Comparison of ENCODE assay signal across 1 cellular context in the genomic region with DNA sequence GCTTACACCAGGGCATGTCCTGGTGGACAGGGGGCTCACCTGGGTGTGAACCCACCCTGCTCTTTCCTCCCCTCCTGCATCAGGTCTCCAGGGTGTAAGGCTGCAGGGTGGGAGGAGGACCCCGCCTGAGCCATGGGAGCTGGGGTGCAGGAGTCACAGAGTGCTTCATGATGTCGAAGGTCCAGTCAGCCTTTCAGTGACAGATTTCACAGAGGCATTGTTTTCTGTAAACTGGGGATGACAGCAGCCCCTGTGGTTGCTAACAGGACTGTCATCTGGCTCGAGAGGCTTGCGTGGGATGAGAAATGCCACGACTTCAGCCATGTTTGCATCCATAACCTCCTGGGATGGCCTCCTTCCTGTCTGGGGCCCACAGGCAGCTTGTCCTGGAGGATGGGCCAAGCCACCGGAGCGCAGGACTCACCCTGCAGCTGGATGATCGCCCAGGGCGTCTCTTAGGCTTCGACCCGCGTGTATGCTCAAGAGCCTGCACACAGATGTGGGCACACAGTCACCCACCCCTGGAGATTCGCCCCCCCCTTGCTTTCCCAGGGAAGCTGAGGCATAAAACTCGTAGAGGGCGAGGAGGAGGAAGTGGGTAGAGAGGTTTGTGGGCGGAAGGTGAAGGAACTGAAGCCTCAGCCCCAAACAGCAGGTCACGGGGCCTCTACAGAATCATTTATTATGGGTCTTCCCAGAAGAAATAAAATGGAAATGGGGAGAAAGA.
TF ChIP-seq lines count a peak whose summit lies in the region.

No MANE protein-coding gene starts in this region.

TF ChIP-seq in GM23338, 12 proteins besides CTCF, POLR2A, EP300 and RAD21 (continued from another document):
- TF ChIP-seq EZH2phosphoT487 (IDR thresholded peaks at IDR 0.05; ENCODE audit: unreplicated experiment) (no peak), JUNB (IDR thresholded peaks at IDR 0.05; ENCODE audit: unreplicated experiment) (no peak), CREB1 (CRISPR knock-in tag; IDR thresholded peaks at IDR 0.05; ENCODE audit: low read depth) (no peak), EZH2 (IDR thresholded peaks at IDR 0.05; ENCODE audit: low read depth, unreplicated experiment) (no peak), ETS1 (IDR thresholded peaks at IDR 0.05) (no peak), POLR2AphosphoS5 (IDR thresholded peaks at IDR 0.05; ENCODE audit: low read depth) (no peak)
- TF ChIP-seq, protein P1, sequence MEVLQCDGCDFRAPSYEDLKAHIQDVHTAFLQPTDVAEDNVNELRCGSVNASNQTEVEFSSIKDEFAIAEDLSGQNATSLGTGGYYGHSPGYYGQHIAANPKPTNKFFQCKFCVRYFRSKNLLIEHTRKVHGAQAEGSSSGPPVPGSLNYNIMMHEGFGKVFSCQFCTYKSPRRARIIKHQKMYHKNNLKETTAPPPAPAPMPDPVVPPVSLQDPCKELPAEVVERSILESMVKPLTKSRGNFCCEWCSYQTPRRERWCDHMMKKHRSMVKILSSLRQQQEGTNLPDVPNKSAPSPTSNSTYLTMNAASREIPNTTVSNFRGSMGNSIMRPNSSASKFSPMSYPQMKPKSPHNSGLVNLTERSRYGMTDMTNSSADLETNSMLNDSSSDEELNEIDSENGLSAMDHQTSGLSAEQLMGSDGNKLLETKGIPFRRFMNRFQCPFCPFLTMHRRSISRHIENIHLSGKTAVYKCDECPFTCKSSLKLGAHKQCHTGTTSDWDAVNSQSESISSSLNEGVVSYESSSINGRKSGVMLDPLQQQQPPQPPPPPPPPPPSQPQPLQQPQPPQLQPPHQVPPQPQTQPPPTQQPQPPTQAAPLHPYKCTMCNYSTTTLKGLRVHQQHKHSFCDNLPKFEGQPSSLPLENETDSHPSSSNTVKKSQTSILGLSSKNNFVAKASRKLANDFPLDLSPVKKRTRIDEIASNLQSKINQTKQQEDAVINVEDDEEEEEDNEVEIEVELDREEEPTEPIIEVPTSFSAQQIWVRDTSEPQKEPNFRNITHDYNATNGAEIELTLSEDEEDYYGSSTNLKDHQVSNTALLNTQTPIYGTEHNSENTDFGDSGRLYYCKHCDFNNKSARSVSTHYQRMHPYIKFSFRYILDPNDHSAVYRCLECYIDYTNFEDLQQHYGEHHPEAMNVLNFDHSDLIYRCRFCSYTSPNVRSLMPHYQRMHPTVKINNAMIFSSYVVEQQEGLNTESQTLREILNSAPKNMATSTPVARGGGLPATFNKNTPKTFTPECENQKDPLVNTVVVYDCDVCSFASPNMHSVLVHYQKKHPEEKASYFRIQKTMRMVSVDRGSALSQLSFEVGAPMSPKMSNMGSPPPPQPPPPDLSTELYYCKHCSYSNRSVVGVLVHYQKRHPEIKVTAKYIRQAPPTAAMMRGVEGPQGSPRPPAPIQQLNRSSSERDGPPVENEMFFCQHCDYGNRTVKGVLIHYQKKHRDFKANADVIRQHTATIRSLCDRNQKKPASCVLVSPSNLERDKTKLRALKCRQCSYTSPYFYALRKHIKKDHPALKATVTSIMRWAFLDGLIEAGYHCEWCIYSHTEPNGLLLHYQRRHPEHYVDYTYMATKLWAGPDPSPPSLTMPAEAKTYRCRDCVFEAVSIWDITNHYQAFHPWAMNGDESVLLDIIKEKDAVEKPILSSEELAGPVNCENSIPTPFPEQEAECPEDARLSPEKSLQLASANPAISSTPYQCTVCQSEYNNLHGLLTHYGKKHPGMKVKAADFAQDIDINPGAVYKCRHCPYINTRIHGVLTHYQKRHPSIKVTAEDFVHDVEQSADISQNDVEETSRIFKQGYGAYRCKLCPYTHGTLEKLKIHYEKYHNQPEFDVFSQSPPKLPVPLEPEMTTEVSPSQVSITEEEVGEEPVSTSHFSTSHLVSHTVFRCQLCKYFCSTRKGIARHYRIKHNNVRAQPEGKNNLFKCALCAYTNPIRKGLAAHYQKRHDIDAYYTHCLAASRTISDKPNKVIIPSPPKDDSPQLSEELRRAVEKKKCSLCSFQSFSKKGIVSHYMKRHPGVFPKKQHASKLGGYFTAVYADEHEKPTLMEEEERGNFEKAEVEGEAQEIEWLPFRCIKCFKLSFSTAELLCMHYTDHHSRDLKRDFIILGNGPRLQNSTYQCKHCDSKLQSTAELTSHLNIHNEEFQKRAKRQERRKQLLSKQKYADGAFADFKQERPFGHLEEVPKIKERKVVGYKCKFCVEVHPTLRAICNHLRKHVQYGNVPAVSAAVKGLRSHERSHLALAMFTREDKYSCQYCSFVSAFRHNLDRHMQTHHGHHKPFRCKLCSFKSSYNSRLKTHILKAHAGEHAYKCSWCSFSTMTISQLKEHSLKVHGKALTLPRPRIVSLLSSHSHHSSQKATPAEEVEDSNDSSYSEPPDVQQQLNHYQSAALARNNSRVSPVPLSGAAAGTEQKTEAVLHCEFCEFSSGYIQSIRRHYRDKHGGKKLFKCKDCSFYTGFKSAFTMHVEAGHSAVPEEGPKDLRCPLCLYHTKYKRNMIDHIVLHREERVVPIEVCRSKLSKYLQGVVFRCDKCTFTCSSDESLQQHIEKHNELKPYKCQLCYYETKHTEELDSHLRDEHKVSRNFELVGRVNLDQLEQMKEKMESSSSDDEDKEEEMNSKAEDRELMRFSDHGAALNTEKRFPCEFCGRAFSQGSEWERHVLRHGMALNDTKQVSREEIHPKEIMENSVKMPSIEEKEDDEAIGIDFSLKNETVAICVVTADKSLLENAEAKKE (CRISPR knock-in tag; IDR thresholded peaks at IDR 0.05), result no peak
